ENCODE assay signal across 13 cellular contexts in the genomic region with DNA sequence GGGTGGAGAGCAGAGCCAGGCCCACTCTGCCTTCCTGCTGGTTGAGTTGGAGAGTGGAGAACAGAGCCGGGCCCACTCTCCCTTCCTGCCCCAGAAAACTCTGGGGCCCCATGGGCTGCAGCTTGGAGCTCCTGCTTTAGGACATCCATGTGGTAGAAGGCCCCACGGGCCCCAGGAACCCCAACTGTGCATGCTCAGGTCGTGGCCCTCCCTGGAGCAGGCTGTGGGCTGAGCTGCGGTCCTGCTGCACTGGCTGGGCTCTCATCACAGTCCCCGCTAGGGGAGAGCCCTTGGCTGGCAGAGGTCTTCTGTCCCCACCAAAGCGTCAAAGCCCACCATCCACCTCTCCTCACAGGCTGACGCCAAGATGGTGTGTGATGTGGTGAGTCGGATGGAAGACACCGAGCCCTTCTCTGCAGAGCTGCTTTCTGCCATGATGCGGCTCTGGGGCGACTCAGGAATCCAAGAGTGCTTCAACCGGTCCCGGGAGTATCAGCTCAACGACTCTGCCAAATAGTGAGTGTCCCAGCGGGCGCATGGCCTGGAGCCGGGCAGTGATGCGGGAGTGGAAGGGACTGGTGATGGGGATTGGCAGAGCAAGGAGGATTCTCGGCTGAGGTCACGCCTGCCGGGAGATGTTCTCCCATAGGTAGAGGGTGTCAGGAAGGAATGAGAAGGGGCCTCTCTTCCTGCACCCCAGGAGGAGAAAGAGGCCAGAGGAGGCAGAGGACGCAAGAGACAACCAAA.
A peak's percentile ranks its signal among the peaks of the same experiment; 100 is the strongest.
DNase-seq lines count a peak whose midpoint lies in the region; ATAC-seq and TF ChIP-seq lines count a peak whose summit lies in the region.
"Had no signal": no experiment of that assay in that cellular context is flagged by ENCODE, and none has a peak within 500 bp of the region (broad histone marks: within the 10 kb centered on the region; RNA-seq: fewer than 3 reads in every experiment).

No MANE protein-coding gene starts in this region.

- no peak for DNase-seq in PC-9
- DNase-seq in WTC11 (ENCODE audit: low spot score), result no peak
- DNase-seq in dorsolateral prefrontal cortex, result no peak
- no peak for DNase-seq in neuronal stem cell (ENCODE audit: low spot score)
- no peak for DNase-seq in SJCRH30
- DNase-seq in NCI-H69 (lab: John Stamatoyannopoulos, UW), result no peak
- no peak for DNase-seq in NCI-H146 (lab: John Stamatoyannopoulos, UW)
- DNase-seq: Calu3; CD4-positive, alpha-beta T cell; DMS 273 treated with DMSO at 0.1 percent for 48 hours; GM23248 had no signal

- H4K8ac ChIP-seq in neuronal stem cell (ENCODE audit: low read depth, low read length), result no peak overlapping the region

- H3K4me2 ChIP-seq in PC-9 (no peak overlapping the region), neuronal stem cell (ENCODE audit: insufficient read depth, low read length, poor library complexity, severe bottlenecking) (no peak overlapping the region)

- no peak overlapping the region for H2BK12ac ChIP-seq in neuronal stem cell (ENCODE audit: low read length)

- no peaks in the 10 kb centered on the region for H3K79me1 ChIP-seq in neuronal stem cell (ENCODE audit: low read depth, low read length)

- peak overlapping the region; percentile 44; the same call in 1 of the 2 replicates for H3K27ac Mint-ChIP-seq in WTC11
- H3K27ac Mint-ChIP-seq: B cell; CD4-positive, alpha-beta T cell had no signal

- H3K18ac ChIP-seq in neuronal stem cell (ENCODE audit: low read length), result peak overlapping the region; percentile 14

- peaks cover 80% of the 10 kb centered on the region for H3K4me1 ChIP-seq in PC-9 (replicated peaks; ENCODE audit: insufficient read depth)
- peaks cover 0 to 3% of the 10 kb centered on the region in 2 donors for H3K4me1 ChIP-seq in neuronal stem cell (ENCODE audit: control insufficient read depth in 2 of 2, insufficient read depth in 1 of 2, low read depth in 1 of 2, low read length in 2 of 2)
- no peaks in the 10 kb centered on the region for H3K4me1 ChIP-seq in SJCRH30

- no peak overlapping the region for H4K91ac ChIP-seq in neuronal stem cell (ENCODE audit: low read depth, low read length, poor library complexity)

- no peaks in the 10 kb centered on the region for H3K36me3 Mint-ChIP-seq in WTC11

- CTCF ChIA-PET in PC-9 (lab: Charles Lee), result interaction anchor here (0.6 to 2.0 kb wide), 2 partner anchors 16 to 28 kb away, joined by 3 to 4 read pairs; no protein-coding TSS in a partner anchor
- CTCF ChIA-PET in WTC11 (lab: Charles Lee), result interaction anchor here (0.6 to 4.8 kb wide), 7 partner anchors 10 to 329 kb away, joined by 3 to 30 read pairs (median 4); no protein-coding TSS in a partner anchor

- H3K79me2 ChIP-seq in PC-9 (ENCODE audit: low read depth), result no peaks in the 10 kb centered on the region

- no peaks in the 10 kb centered on the region for H4K20me1 ChIP-seq in PC-9 (ENCODE audit: insufficient read depth)

- no peak overlapping the region for H3K9ac ChIP-seq in neuronal stem cell (ENCODE audit: low read depth, low read length, poor library complexity)
- H3K9ac ChIP-seq: GM23248 had no signal

- intact Hi-C loops in PC-9 (cut with micrococcal nuclease; ENCODE audit: unreplicated experiment) (loop anchor here (10.0 kb wide), 1 partner anchor 376 kb away; no protein-coding TSS in a partner anchor), dorsolateral prefrontal cortex (cut with DNase I) (no loop called here)

- H3K27me3 ChIP-seq in PC-9 (ENCODE audit: insufficient read depth, low read depth) (no peaks in the 10 kb centered on the region), dorsolateral prefrontal cortex (no peaks in the 10 kb centered on the region), neuronal stem cell (ENCODE audit: control insufficient read depth in 3 of 3, insufficient read depth in 3 of 3, low read depth in 1 of 3, low read length in 3 of 3) (peaks cover 0 to 48% (median 0%) of the 10 kb centered on the region in 3 experiments), SJCRH30 (no peaks in the 10 kb centered on the region)

- POLR2A ChIA-PET in PC-9 (lab: Charles Lee; ENCODE audit: unreplicated experiment) (interaction anchor here (0.6 kb wide), 1 partner anchor 828 kb away, joined by 7 read pairs; no protein-coding TSS in a partner anchor), WTC11 (lab: Charles Lee) (no interaction called here)

- H3K27me3 Mint-ChIP-seq in WTC11 (ENCODE audit: low read depth), result no peaks in the 10 kb centered on the region
- H3K27me3 Mint-ChIP-seq: B cell; CD4-positive, alpha-beta T cell had no signal

- no peak overlapping the region for H2BK15ac ChIP-seq in neuronal stem cell (ENCODE audit: low read length)

- no peak overlapping the region for H2BK120ac ChIP-seq in neuronal stem cell (ENCODE audit: low read depth, low read length)

- H3K23ac ChIP-seq in neuronal stem cell (ENCODE audit: low read depth, low read length, poor library complexity), result no peak overlapping the region

- H3K9me3 ChIP-seq in PC-9 (ENCODE audit: insufficient read depth, low read depth), result no peaks in the 10 kb centered on the region
- H3K9me3 ChIP-seq in neuronal stem cell (replicated peaks in 1 of 2; ENCODE audit: control insufficient read depth in 2 of 2, insufficient read depth in 1 of 2, low read depth in 1 of 2, low read length in 2 of 2), result no peaks in the 10 kb centered on the region
- no peaks in the 10 kb centered on the region for H3K9me3 ChIP-seq in SJCRH30 (replicated peaks)

- H3K9me2 ChIP-seq in PC-9 (ENCODE audit: insufficient read depth), result no peaks in the 10 kb centered on the region

- no peak overlapping the region for H3K14ac ChIP-seq in neuronal stem cell (ENCODE audit: low read length)

- H2AK5ac ChIP-seq in neuronal stem cell (ENCODE audit: low read depth, low read length), result no peak overlapping the region

- H3K4me3 Mint-ChIP-seq in WTC11, result no peak overlapping the region
- H3K4me3 Mint-ChIP-seq: B cell; CD4-positive, alpha-beta T cell had no signal

- H3K4me1 Mint-ChIP-seq in WTC11, result no peaks in the 10 kb centered on the region
- H3K4me1 Mint-ChIP-seq: B cell had no signal

- H2AFZ ChIP-seq in PC-9 (no peak overlapping the region), neuronal stem cell (ENCODE audit: low read length) (no peak overlapping the region)
- H2AFZ ChIP-seq: GM23248 had no signal

- H2BK5ac ChIP-seq in neuronal stem cell (ENCODE audit: low read length), result peak overlapping the region; percentile 72

- H3K4me3 ChIP-seq in PC-9, result no peak overlapping the region
- H3K4me3 ChIP-seq in dorsolateral prefrontal cortex, result no peak overlapping the region
- H3K4me3 ChIP-seq in neuronal stem cell (ENCODE audit: low read length in 2 of 2), result no peak overlapping the region
- H3K4me3 ChIP-seq in SJCRH30, result no peak overlapping the region
- H3K4me3 ChIP-seq: GM23248 had no signal

- no peak for ATAC-seq in WTC11
- ATAC-seq: HCT116 had no signal

- no peaks in the 10 kb centered on the region for H3K9me3 Mint-ChIP-seq in WTC11
- H3K9me3 Mint-ChIP-seq: CD4-positive, alpha-beta T cell had no signal

- H3K36me3 ChIP-seq in PC-9 (ENCODE audit: low read depth) (no peaks in the 10 kb centered on the region), neuronal stem cell (replicated peaks in 1 of 2; ENCODE audit: control insufficient read depth in 2 of 2, insufficient read depth in 2 of 2, low read length in 2 of 2) (no peaks in the 10 kb centered on the region), SJCRH30 (no peaks in the 10 kb centered on the region)

- TF ChIP-seq CTCF in PC-9 (conservative IDR thresholded peaks at IDR 0.05) (no peak), WTC11 (IDR thresholded peaks at IDR 0.05) (no peak), dorsolateral prefrontal cortex (IDR thresholded peaks at IDR 0.05 in 54 of 56, conservative IDR thresholded peaks at IDR 0.05 in 2 of 56; ENCODE audit: low read depth in 1 of 56, partially characterized antibody in 56 of 56) (no peak)

- H3K27ac ChIP-seq in PC-9 (peak overlapping the region; percentile 99; the same call in 1 of the 2 replicates), dorsolateral prefrontal cortex (peak overlapping the region; percentile 32 to 100 (median 84)), neuronal stem cell (replicated peaks; ENCODE audit: low read length) (no peak overlapping the region), SJCRH30 (no peak overlapping the region)
- H3K27ac ChIP-seq: GM23248 had no signal

- no peak overlapping the region for H3K4ac ChIP-seq in neuronal stem cell (ENCODE audit: low read length)

- peaks cover 55% of the 10 kb centered on the region for H3F3A ChIP-seq in PC-9 (ENCODE audit: insufficient read depth, low read depth)

- BruUV-seq in PC-9 (replicated peaks; lab: Mats Ljungman, UMichigan), result no TSS peak

- no CpG with 5 or more reads among the region's 22 CpGs for WGBS in neuronal stem cell (ENCODE audit: extremely low coverage in 2 of 2, insufficient read length in 2 of 2, insufficient replicate concordance in 1 of 2), 2 donors

TF ChIP-seq in WTC11, 78 proteins besides CTCF, POLR2A, EP300 and RAD21 (continues in another document):
- TF ChIP-seq ZNF416 (CRISPR knock-in tag; IDR thresholded peaks at IDR 0.05) (no peak), NFE2L1 (CRISPR knock-in tag; IDR thresholded peaks at IDR 0.05) (no peak), FOXP1 (CRISPR knock-in tag; IDR thresholded peaks at IDR 0.05; ENCODE audit: borderline replicate concordance) (no peak)
- TF ChIP-seq, protein P1, sequence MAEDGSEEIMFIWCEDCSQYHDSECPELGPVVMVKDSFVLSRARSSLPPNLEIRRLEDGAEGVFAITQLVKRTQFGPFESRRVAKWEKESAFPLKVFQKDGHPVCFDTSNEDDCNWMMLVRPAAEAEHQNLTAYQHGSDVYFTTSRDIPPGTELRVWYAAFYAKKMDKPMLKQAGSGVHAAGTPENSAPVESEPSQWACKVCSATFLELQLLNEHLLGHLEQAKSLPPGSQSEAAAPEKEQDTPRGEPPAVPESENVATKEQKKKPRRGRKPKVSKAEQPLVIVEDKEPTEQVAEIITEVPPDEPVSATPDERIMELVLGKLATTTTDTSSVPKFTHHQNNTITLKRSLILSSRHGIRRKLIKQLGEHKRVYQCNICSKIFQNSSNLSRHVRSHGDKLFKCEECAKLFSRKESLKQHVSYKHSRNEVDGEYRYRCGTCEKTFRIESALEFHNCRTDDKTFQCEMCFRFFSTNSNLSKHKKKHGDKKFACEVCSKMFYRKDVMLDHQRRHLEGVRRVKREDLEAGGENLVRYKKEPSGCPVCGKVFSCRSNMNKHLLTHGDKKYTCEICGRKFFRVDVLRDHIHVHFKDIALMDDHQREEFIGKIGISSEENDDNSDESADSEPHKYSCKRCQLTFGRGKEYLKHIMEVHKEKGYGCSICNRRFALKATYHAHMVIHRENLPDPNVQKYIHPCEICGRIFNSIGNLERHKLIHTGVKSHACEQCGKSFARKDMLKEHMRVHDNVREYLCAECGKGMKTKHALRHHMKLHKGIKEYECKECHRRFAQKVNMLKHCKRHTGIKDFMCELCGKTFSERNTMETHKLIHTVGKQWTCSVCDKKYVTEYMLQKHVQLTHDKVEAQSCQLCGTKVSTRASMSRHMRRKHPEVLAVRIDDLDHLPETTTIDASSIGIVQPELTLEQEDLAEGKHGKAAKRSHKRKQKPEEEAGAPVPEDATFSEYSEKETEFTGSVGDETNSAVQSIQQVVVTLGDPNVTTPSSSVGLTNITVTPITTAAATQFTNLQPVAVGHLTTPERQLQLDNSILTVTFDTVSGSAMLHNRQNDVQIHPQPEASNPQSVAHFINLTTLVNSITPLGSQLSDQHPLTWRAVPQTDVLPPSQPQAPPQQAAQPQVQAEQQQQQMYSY (CRISPR knock-in tag; IDR thresholded peaks at IDR 0.05), result no peak

Comparison
In these comparisons a context has a peak if more than half of its experiments do, and no peak if none do; other contexts are left out.
1. H3K27ac ChIP-seq: peak in PC-9 (single experiment) and dorsolateral prefrontal cortex (59 of 59); none in neuronal stem cell (single experiment) and SJCRH30 (single experiment).